In the genomic region with DNA sequence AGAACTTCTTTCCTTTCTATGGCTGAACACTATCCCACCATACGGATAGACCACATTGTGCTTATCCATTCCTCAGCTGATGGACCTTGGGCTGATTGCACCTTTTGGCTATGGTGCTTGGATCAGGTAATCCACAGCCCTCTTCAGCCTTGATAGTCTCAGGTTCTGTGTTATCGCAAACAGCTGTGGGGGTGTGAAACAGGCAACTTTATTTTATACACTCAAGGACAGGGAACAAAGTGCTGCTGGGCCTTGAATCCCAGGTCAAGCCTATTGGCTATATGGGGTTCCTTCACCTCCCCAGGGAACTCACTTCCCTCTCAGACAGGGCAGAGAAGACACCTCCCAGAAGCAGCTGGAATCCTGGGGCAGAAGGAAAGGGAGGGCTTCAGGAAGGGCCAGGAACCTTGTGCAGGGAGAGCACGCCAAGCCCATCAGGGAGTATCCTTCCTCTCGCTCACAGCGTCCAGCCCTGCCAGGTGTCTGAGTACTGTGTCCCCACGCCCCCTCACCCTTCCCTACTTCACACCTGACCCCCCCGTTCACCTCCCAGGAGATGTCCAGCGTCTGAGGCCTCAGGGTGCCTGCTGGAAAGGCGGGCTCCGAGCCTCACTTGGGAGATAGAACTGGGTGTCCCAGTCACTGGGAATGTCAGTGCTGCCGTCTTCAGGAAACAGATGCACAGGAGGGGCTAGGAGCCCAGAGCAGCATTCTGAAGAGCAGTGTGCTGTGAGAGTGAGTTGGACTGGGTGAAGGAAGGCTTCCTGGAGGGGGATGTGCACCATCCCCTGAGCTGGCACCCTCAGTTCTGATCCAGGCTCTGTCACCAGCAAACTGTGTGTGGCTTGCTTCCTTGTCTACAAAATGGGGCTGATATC, we compare ENCODE assay signal across 18 cellular contexts. TPM values are rescaled to one million over a fixed set of nuclear protein-coding genes. Genes with fewer than 3 reads are reported as not detected.
"Had no signal": no experiment of that assay in that cellular context is flagged by ENCODE, and none has a peak within 500 bp of the region (broad histone marks: within the 10 kb centered on the region; RNA-seq: fewer than 3 reads in every experiment).

No MANE protein-coding gene starts in this region.

- H3K27ac Mint-ChIP-seq: activated CD4-positive, alpha-beta T cell treated with anti-CD3 and anti-CD28 coated beads, Interleukin-2, amount 10 ng/mL, durations not matched to agents 24 days and 14 days; activated CD8-positive, alpha-beta T cell treated with anti-CD3 and anti-CD28 coated beads for 36 hours; activated naive CD4-positive, alpha-beta T cell treated with anti-CD3 and anti-CD28 coated beads, Interleukin-2, amount 10 ng/mL, durations not matched to agents 7 days and 5 days; activated T-cell treated with anti-CD3 and anti-CD28 coated beads, Interleukin-2, amount 50 U/mL, for 24 hours; activated T-helper 2 cell treated with anti-CD3 and anti-CD28 coated beads, Interferon-gamma antibody, Interleukin-2, Interleukin-4, amounts not matched to agents 10 μg/mL and 5 μg/mL and 100 μg/mL, durations not matched to agents 14 hours and 24 hours and 36 hours; dendritic cell treated with granulocyte-macrophage colony-stimulating factor and Interleukin-4, amounts not matched to agents 40 ng/mL and 50 ng/mL, for 4 days; natural killer cell treated with Interleukin-12 subunit alpha and Interleukin-12 subunit beta and Interleukin-15 and Interleukin-18, amount 100 ng/mL, for 72 hours; stimulated activated naive CD8-positive, alpha-beta T cell treated with anti-CD3 and anti-CD28 coated beads, Interleukin-15, Interleukin-2, amounts not matched to agents 100 ng/mL and 50 ng/mL, for 24 hours; T-helper 1 cell treated with Interleukin-12 subunit alpha and Interleukin-12 subunit beta and Interleukin-4 antibody, amounts not matched to agents 30 μg/mL and 1 μg/mL, for 36 hours had no signal

- H3K4me3 Mint-ChIP-seq: activated CD4-positive, alpha-beta T cell treated with anti-CD3 and anti-CD28 coated beads, Interleukin-2, amount 10 ng/mL, durations not matched to agents 24 days and 14 days; activated CD8-positive, alpha-beta T cell treated with anti-CD3 and anti-CD28 coated beads for 36 hours; activated naive CD4-positive, alpha-beta T cell treated with anti-CD3 and anti-CD28 coated beads, Interleukin-2, amount 10 ng/mL, durations not matched to agents 7 days and 5 days; activated T-cell treated with anti-CD3 and anti-CD28 coated beads, Interleukin-2, amount 50 U/mL, for 24 hours; dendritic cell treated with granulocyte-macrophage colony-stimulating factor and Interleukin-4, amounts not matched to agents 40 ng/mL and 50 ng/mL, for 4 days; natural killer cell treated with Interleukin-12 subunit alpha and Interleukin-12 subunit beta and Interleukin-15 and Interleukin-18, amount 100 ng/mL, for 72 hours; stimulated activated naive CD8-positive, alpha-beta T cell treated with anti-CD3 and anti-CD28 coated beads, Interleukin-15, Interleukin-2, amounts not matched to agents 100 ng/mL and 50 ng/mL, for 24 hours; T-helper 1 cell treated with Interleukin-12 subunit alpha and Interleukin-12 subunit beta and Interleukin-4 antibody, amounts not matched to agents 30 μg/mL and 1 μg/mL, for 36 hours had no signal

- H3K4me1 Mint-ChIP-seq: activated CD4-positive, alpha-beta T cell treated with anti-CD3 and anti-CD28 coated beads, Interleukin-2, amount 10 ng/mL, durations not matched to agents 24 days and 14 days had no signal

- H3K27me3 Mint-ChIP-seq: activated CD4-positive, alpha-beta T cell treated with anti-CD3 and anti-CD28 coated beads, Interleukin-2, amount 10 ng/mL, durations not matched to agents 24 days and 14 days; activated CD8-positive, alpha-beta T cell treated with anti-CD3 and anti-CD28 coated beads for 36 hours; activated T-cell treated with anti-CD3 and anti-CD28 coated beads, Interleukin-2, amount 50 U/mL, for 24 hours had no signal

- H3K9me3 Mint-ChIP-seq: activated CD4-positive, alpha-beta T cell treated with anti-CD3 and anti-CD28 coated beads, Interleukin-2, amount 10 ng/mL, durations not matched to agents 24 days and 14 days; activated CD8-positive, alpha-beta T cell treated with anti-CD3 and anti-CD28 coated beads for 36 hours; activated naive CD4-positive, alpha-beta T cell treated with anti-CD3 and anti-CD28 coated beads, Interleukin-2, amount 10 ng/mL, durations not matched to agents 7 days and 5 days; activated T-cell treated with anti-CD3 and anti-CD28 coated beads, Interleukin-2, amount 50 U/mL, for 24 hours; activated T-helper 2 cell treated with anti-CD3 and anti-CD28 coated beads, Interferon-gamma antibody, Interleukin-2, Interleukin-4, amounts not matched to agents 10 μg/mL and 5 μg/mL and 100 μg/mL, durations not matched to agents 14 hours and 24 hours and 36 hours; dendritic cell treated with granulocyte-macrophage colony-stimulating factor and Interleukin-4, amounts not matched to agents 40 ng/mL and 50 ng/mL, for 4 days; natural killer cell treated with Interleukin-12 subunit alpha and Interleukin-12 subunit beta and Interleukin-15 and Interleukin-18, amount 100 ng/mL, for 72 hours; stimulated activated naive CD8-positive, alpha-beta T cell treated with anti-CD3 and anti-CD28 coated beads, Interleukin-15, Interleukin-2, amounts not matched to agents 100 ng/mL and 50 ng/mL, for 24 hours; T-helper 1 cell treated with Interleukin-12 subunit alpha and Interleukin-12 subunit beta and Interleukin-4 antibody, amounts not matched to agents 30 μg/mL and 1 μg/mL, for 36 hours had no signal

- ATAC-seq: activated CD8-positive, alpha-beta T cell treated with anti-CD3 and anti-CD28 coated beads for 36 hours; natural killer cell treated with Interleukin-12 subunit alpha and Interleukin-12 subunit beta and Interleukin-15 and Interleukin-18, amount 100 ng/mL, for 72 hours had no signal

- H3K9me3 ChIP-seq: esophagus squamous epithelium, suprapubic skin had no signal

- H3K4me1 ChIP-seq: suprapubic skin had no signal

- H3K4me3 ChIP-seq: esophagus squamous epithelium, skin epidermis, suprapubic skin had no signal

- H3K27ac ChIP-seq: suprapubic skin had no signal

- H3K27me3 ChIP-seq: esophagus squamous epithelium, suprapubic skin had no signal

- DNase-seq: activated CD4-positive, alpha-beta T cell treated with anti-CD3 and anti-CD28 coated beads, Interleukin-2, amount 10 ng/mL, durations not matched to agents 24 days and 14 days; activated CD8-positive, alpha-beta T cell treated with anti-CD3 and anti-CD28 coated beads for 36 hours; activated naive CD4-positive, alpha-beta T cell treated with anti-CD3 and anti-CD28 coated beads, Interleukin-2, amount 10 ng/mL, durations not matched to agents 7 days and 5 days; activated T-cell treated with anti-CD3 and anti-CD28 coated beads, Interleukin-2, amount 50 U/mL, for 24 hours; effector memory CD4-positive, alpha-beta T cell; esophagus squamous epithelium; hippocampal formation; islet precursor cell; stimulated activated CD4-positive, alpha-beta T cell treated with anti-CD3 and anti-CD28 coated beads, Interleukin-15, amount 100 ng/mL, for 24 hours; stimulated activated CD4-positive, alpha-beta T cell treated with anti-CD3 and anti-CD28 coated beads, Interleukin-2, amount 100 ng/mL, for 48 hours; trophoblast cell had no signal

- H3K36me3 Mint-ChIP-seq: activated naive CD4-positive, alpha-beta T cell treated with anti-CD3 and anti-CD28 coated beads, Interleukin-2, amount 10 ng/mL, durations not matched to agents 7 days and 5 days; natural killer cell treated with Interleukin-12 subunit alpha and Interleukin-12 subunit beta and Interleukin-15 and Interleukin-18, amount 100 ng/mL, for 72 hours had no signal

RNA-seq across cellular contexts. Expression of gene AFAP1L1, which starts 32.8 kb away (rescaled TPM):
- total RNA-seq: activated CD4-positive, alpha-beta T cell treated with anti-CD3 and anti-CD28 coated beads, Interleukin-2, amount 10 ng/mL, durations not matched to agents 24 days and 14 days; activated T-helper 2 cell treated with anti-CD3 and anti-CD28 coated beads, Interferon-gamma antibody, Interleukin-2, Interleukin-4, amounts not matched to agents 10 μg/mL and 5 μg/mL and 100 μg/mL, durations not matched to agents 14 hours and 24 hours and 36 hours had no signal
